In genomic region chr5:73304381-73304780, GRCh38 we compare ENCODE assay signal across 21 cellular contexts.
DNase-seq lines count a peak whose midpoint lies in the region; ATAC-seq, FAIRE-seq and TF ChIP-seq lines count a peak whose summit lies in the region.
"Had no signal": no experiment of that assay in that cellular context is flagged by ENCODE, and none has a peak within 500 bp of the region (broad histone marks: within the 10 kb centered on the region; RNA-seq: fewer than 3 reads in every experiment).

No MANE protein-coding gene starts in this region.

- ATAC-seq in SK-N-SH treated with all-trans-retinoic acid at 6 μM for 48 hours (0 out of 3 replicates have a peak, but pooled peaks have one; percentile 7), PC-3 (no peak)
- ATAC-seq: HCT116 had no signal

- dilution Hi-C loops in keratinocyte (cut with MboI; ENCODE audit: extremely low pct_ligation_motif_present, low sequenced_read_pairs), result no loop called here

- H4K20me1 ChIP-seq in SK-N-SH (ENCODE audit: insufficient read depth) (no peaks in the 10 kb centered on the region), keratinocyte (ENCODE audit: control insufficient read depth, extremely low read depth, insufficient read depth, low read length) (no peaks in the 10 kb centered on the region), PC-3 (ENCODE audit: low read length) (no peaks in the 10 kb centered on the region)
- H4K20me1 ChIP-seq: BLaER1 treated with 17β-estradiol and CSF1 and Interleukin-3, amounts not matched to agents 10 nM and 100 nM had no signal

- no peaks in the 10 kb centered on the region for H3K9me1 ChIP-seq in keratinocyte (ENCODE audit: control insufficient read depth, extremely low read depth, insufficient read depth, low read length)

- H3K9me3 ChIP-seq in SK-N-SH, result no peaks in the 10 kb centered on the region
- H3K9me3 ChIP-seq in adipocyte (ENCODE audit: control insufficient read depth, low read length), result no peaks in the 10 kb centered on the region
- H3K9me3 ChIP-seq in keratinocyte (ENCODE audit: control insufficient read depth, low read depth, low read length), result no peaks in the 10 kb centered on the region
- no peaks in the 10 kb centered on the region for H3K9me3 ChIP-seq in PC-3 (ENCODE audit: low read length)
- H3K9me3 ChIP-seq: SJCRH30 had no signal

- TF ChIP-seq CTCF in SK-N-SH (IDR thresholded peaks at IDR 0.05), result no peak
- no peak for TF ChIP-seq CTCF in keratinocyte (optimal IDR thresholded peaks at IDR 0.05 in 1 of 3, IDR thresholded peaks at IDR 0.05 in 1 of 3, conservative IDR thresholded peaks at IDR 0.05 in 1 of 3; ENCODE audit: extremely low read depth in 1 of 3, insufficient read depth in 2 of 3, low read length in 3 of 3)
- TF ChIP-seq CTCF in PC-3 (conservative IDR thresholded peaks at IDR 0.05; ENCODE audit: low read depth, low read length), result no peak

- CTCF ChIA-PET in SK-N-SH (lab: Yijun Ruan, JAX) (interaction anchor here (1.0 to 3.8 kb wide), 7 partner anchors 11 to 151 kb away, joined by 3 to 14 read pairs (median 5); no protein-coding TSS in a partner anchor), PC-3 (lab: Charles Lee) (no interaction called here)

- DNase-seq in SK-N-SH (no peak), adipocyte (ENCODE audit: low read depth) (peak; percentile 25), keratinocyte (ENCODE audit: low read depth, low spot score) (no peak), RKO (ENCODE audit: low spot score) (no peak), PC-3 (no peak)
- no peak for DNase-seq in activated CD4-positive, CD25-positive, alpha-beta regulatory T cell (lab: John Stamatoyannopoulos, UW)
- no peak for DNase-seq in activated effector memory CD4-positive, alpha-beta T cell treated with anti-CD3 and anti-CD28 coated beads, Interleukin-2, amount 50 U/mL, for 16 hours
- DNase-seq: 8988T; CD8-positive, alpha-beta memory T cell; DMS79 treated with DMSO at 0.1 percent for 48 hours; GDM1; GM23248; NCI-H1048; NCI-H146; NCI-H526 treated with DMSO at 0.1 percent for 48 hours; SJCRH30 had no signal

- no peaks in the 10 kb centered on the region; a peak in 1 of 4 replicates for H3K4me1 ChIP-seq in SK-N-SH (ENCODE audit: control insufficient read depth in 1 of 2, insufficient read depth in 2 of 2, low read depth in 1 of 2, low read length in 1 of 2)
- H3K4me1 ChIP-seq in adipocyte (ENCODE audit: control insufficient read depth, insufficient read depth, low read length), result no peaks in the 10 kb centered on the region
- H3K4me1 ChIP-seq in keratinocyte (ENCODE audit: control insufficient read depth, extremely low read depth, insufficient read depth, low read length), result peaks cover 9% of the 10 kb centered on the region
- H3K4me1 ChIP-seq in PC-3 (ENCODE audit: insufficient read depth, low read length), result peaks cover 7% of the 10 kb centered on the region; the same call in 1 of the 2 replicates
- H3K4me1 ChIP-seq: SJCRH30 had no signal

- H2AFZ ChIP-seq in SK-N-SH (ENCODE audit: low read depth) (no peak overlapping the region), keratinocyte (ENCODE audit: control insufficient read depth, low read length) (no peak overlapping the region), PC-3 (ENCODE audit: low read length) (no peak overlapping the region)
- H2AFZ ChIP-seq: GM23248 had no signal

- peak; percentile 43 for FAIRE-seq in keratinocyte (lab: Jason Lieb, UNC)
- FAIRE-seq: GM12892, K562 had no signal

- H3K4me3 ChIP-seq in SK-N-SH (ENCODE audit: low read depth in 2 of 2, low read length in 1 of 2) (no peak overlapping the region), adipocyte (ENCODE audit: low read length) (no peak overlapping the region), keratinocyte (ENCODE audit: control insufficient read depth in 2 of 3, extremely low read depth in 1 of 3, insufficient read depth in 2 of 3, low read depth in 1 of 3, low read length in 3 of 3) (no peak overlapping the region), PC-3 (ENCODE audit: low read length) (no peak overlapping the region)
- H3K4me3 ChIP-seq: BLaER1 treated with 17β-estradiol and CSF1 and Interleukin-3, amounts not matched to agents 10 nM and 100 nM; GM23248; K562; SJCRH30 had no signal

- TF ChIP-seq RAD21 in SK-N-SH (IDR thresholded peaks at IDR 0.05; ENCODE audit: low read length), result no peak

- H3K9ac ChIP-seq in SK-N-SH, result no peak overlapping the region
- H3K9ac ChIP-seq in adipocyte (ENCODE audit: low read length), result no peak overlapping the region
- no peak overlapping the region for H3K9ac ChIP-seq in keratinocyte (ENCODE audit: control insufficient read depth, extremely low read depth, insufficient read depth, low read length)
- no peak overlapping the region for H3K9ac ChIP-seq in PC-3 (ENCODE audit: low read length)
- H3K9ac ChIP-seq: BLaER1 treated with 17β-estradiol and CSF1 and Interleukin-3, amounts not matched to agents 10 nM and 100 nM; GM23248 had no signal

- H3K79me2 ChIP-seq in SK-N-SH (ENCODE audit: insufficient read depth) (no peaks in the 10 kb centered on the region), keratinocyte (ENCODE audit: control insufficient read depth, insufficient read depth, low read length) (no peaks in the 10 kb centered on the region), PC-3 (ENCODE audit: low read length) (no peaks in the 10 kb centered on the region)

- POLR2A ChIA-PET in SK-N-SH (lab: Yijun Ruan, JAX), result no interaction called here
- POLR2A ChIA-PET in PC-3 (lab: Charles Lee; ENCODE audit: unreplicated experiment), result no interaction called here

- H3K36me3 ChIP-seq in SK-N-SH (replicated peaks in 1 of 2; ENCODE audit: control insufficient read depth in 1 of 2, insufficient read depth in 2 of 2, low read length in 1 of 2) (no peaks in the 10 kb centered on the region), adipocyte (ENCODE audit: control insufficient read depth, insufficient read depth, low read length, severe bottlenecking) (no peaks in the 10 kb centered on the region), keratinocyte (ENCODE audit: control insufficient read depth in 2 of 2, extremely low read depth in 1 of 2, insufficient read depth in 2 of 2, low read length in 2 of 2) (no peaks in the 10 kb centered on the region), PC-3 (ENCODE audit: low read depth, low read length) (no peaks in the 10 kb centered on the region)
- H3K36me3 ChIP-seq: BLaER1 treated with 17β-estradiol and CSF1 and Interleukin-3, amounts not matched to agents 10 nM and 100 nM; SJCRH30 had no signal

- H3K4me2 ChIP-seq in SK-N-SH (no peak overlapping the region), keratinocyte (ENCODE audit: control insufficient read depth, extremely low read depth, insufficient read depth, low read depth, low read length) (no peak overlapping the region), PC-3 (ENCODE audit: low read length) (no peak overlapping the region)
- H3K4me2 ChIP-seq: BLaER1 treated with 17β-estradiol and CSF1 and Interleukin-3, amounts not matched to agents 10 nM and 100 nM had no signal

- H3K9me2 ChIP-seq in SK-N-SH (no peaks in the 10 kb centered on the region), PC-3 (replicated peaks; ENCODE audit: low read length) (no peaks in the 10 kb centered on the region)

- H3K27ac ChIP-seq in SK-N-SH (ENCODE audit: low read depth in 2 of 2, low read length in 1 of 2), result no peak overlapping the region
- H3K27ac ChIP-seq in keratinocyte (ENCODE audit: control insufficient read depth, insufficient read depth, low read length), result no peak overlapping the region
- H3K27ac ChIP-seq in PC-3 (ENCODE audit: low read length), result no peak overlapping the region
- H3K27ac ChIP-seq: BLaER1 treated with 17β-estradiol and CSF1 and Interleukin-3, amounts not matched to agents 10 nM and 100 nM; GM23248; SJCRH30 had no signal

- TF ChIP-seq EP300 in SK-N-SH (IDR thresholded peaks at IDR 0.05; ENCODE audit: borderline replicate concordance in 1 of 2, low read depth in 1 of 2, low read length in 1 of 2), result no peak

- intact Hi-C loops in PC-3 (cut with micrococcal nuclease), result loop anchor here (10.0 kb wide), 1 partner anchor 220 kb away; no protein-coding TSS in a partner anchor

- no TSS peak for BruUV-seq in PC-3 (replicated peaks; lab: Mats Ljungman, UMichigan)

- WGBS in SK-N-SH (ENCODE audit: low lambda C conversion rate), result 77% methylated on average over 2 of the region's 2 CpGs

- H3K27me3 ChIP-seq in SK-N-SH (ENCODE audit: insufficient read depth) (no peaks in the 10 kb centered on the region), adipocyte (replicated peaks; ENCODE audit: control insufficient read depth, insufficient read depth, low read length) (peaks cover 87% of the 10 kb centered on the region), keratinocyte (ENCODE audit: control insufficient read depth, extremely low read depth, insufficient read depth, low read length) (peaks cover 47% of the 10 kb centered on the region), PC-3 (ENCODE audit: low read length) (no peaks in the 10 kb centered on the region)
- H3K27me3 ChIP-seq: SJCRH30 had no signal

- H3F3A ChIP-seq in SK-N-SH (replicated peaks; ENCODE audit: insufficient read depth) (no peaks in the 10 kb centered on the region), PC-3 (ENCODE audit: low read length, unreplicated experiment) (no peaks in the 10 kb centered on the region)

TF ChIP-seq in SK-N-SH treated with all-trans-retinoic acid at 6 μM for 48 hours, 23 proteins besides CTCF, POLR2A, EP300 and RAD21 (continues in another document):
- no peak for TF ChIP-seq TOX (CRISPR knock-in tag; IDR thresholded peaks at IDR 0.05; ENCODE audit: borderline replicate concordance)

TF ChIP-seq in SK-N-SH, 30 proteins besides CTCF, POLR2A, EP300 and RAD21:
- TF ChIP-seq POLR2AphosphoS5 (IDR thresholded peaks at IDR 0.05; ENCODE audit: low read depth, low read length) (no peak), USF2 (IDR thresholded peaks at IDR 0.05; ENCODE audit: borderline replicate concordance, low read depth, low read length) (no peak), ELF1 (IDR thresholded peaks at IDR 0.05) (no peak)
